Comparison of ENCODE assay signal across 21 cellular contexts in the genomic region with DNA sequence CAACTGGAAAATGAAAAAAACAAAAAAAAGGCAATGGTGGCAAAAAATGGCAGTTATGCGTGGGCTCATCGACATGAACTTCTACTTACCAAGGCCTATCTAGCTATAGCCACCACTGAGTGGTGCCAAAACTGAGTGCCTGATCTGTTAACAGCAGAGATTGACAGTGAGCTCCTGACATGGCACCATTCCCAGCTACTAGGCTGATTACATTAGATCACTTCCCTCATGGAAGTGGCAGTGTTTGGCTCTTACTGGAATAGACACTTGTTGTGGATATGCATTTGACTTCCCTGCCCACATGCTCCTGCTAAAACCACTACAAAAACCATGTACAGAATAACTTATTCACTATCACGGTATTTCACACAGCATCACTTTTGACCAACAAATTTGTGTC.
DNase-seq lines count a peak whose midpoint lies in the region; ATAC-seq and TF ChIP-seq lines count a peak whose summit lies in the region.
"Had no signal": no experiment of that assay in that cellular context is flagged by ENCODE, and none has a peak within 500 bp of the region (broad histone marks: within the 10 kb centered on the region; RNA-seq: fewer than 3 reads in every experiment).

No MANE protein-coding gene starts in this region.

- H3K36me3 Mint-ChIP-seq in activated T-helper 2 cell treated with anti-CD3 and anti-CD28 coated beads, Interferon-gamma antibody, Interleukin-2, Interleukin-4, amounts not matched to agents 10 μg/mL and 5 μg/mL and 100 μg/mL, durations not matched to agents 14 hours and 24 hours and 36 hours (ENCODE audit: low read depth) = peaks cover 51% of the 10 kb centered on the region
- H3K36me3 Mint-ChIP-seq: stimulated activated memory B cell treated with anti-CD40 and anti-IgM and Interleukin-4, amounts not matched to agents 10 μg/mL and 1 μg/mL and 100 μg/mL, for 72 hours had no signal

- peak overlapping the region; percentile 84 for H3K27ac ChIP-seq in epithelial cell of prostate
- peak overlapping the region; percentile 58 for H3K27ac ChIP-seq in smooth muscle cell (ENCODE audit: low read depth)
- H3K27ac ChIP-seq: adrenal gland, brain microvascular endothelial cell, C4-2B, KMS-11 had no signal

- WGBS in smooth muscle cell (ENCODE audit: low lambda C conversion rate) = 94% methylated on average over 3 of the region's 3 CpGs

- TF ChIP-seq CTCF in smooth muscle cell (IDR thresholded peaks at IDR 0.05; ENCODE audit: borderline replicate concordance, insufficient read depth, poor library complexity, severe bottlenecking) = no peak

- H3K9ac ChIP-seq in smooth muscle cell (ENCODE audit: low read depth) = no peak overlapping the region
- H3K9ac ChIP-seq: KMS-11 had no signal

- H3K27ac Mint-ChIP-seq in activated T-helper 2 cell treated with anti-CD3 and anti-CD28 coated beads, Interferon-gamma antibody, Interleukin-2, Interleukin-4, amounts not matched to agents 10 μg/mL and 5 μg/mL and 100 μg/mL, durations not matched to agents 14 hours and 24 hours and 36 hours = peak overlapping the region; percentile 19
- H3K27ac Mint-ChIP-seq: activated B cell treated with CpG ODN at 0.5 μM for 24 hours; activated T-cell treated with anti-CD3 and anti-CD28 coated beads, Interleukin-2, amount 50 U/mL, for 72 hours; effector memory CD8-positive, alpha-beta T cell; nephron; stimulated activated memory B cell treated with anti-CD40 and anti-IgM and Interleukin-4, amounts not matched to agents 10 μg/mL and 1 μg/mL and 100 μg/mL, for 72 hours had no signal

- H3K36me3 ChIP-seq in smooth muscle cell (ENCODE audit: low read depth) = no peaks in the 10 kb centered on the region
- H3K36me3 ChIP-seq: adrenal gland, brain microvascular endothelial cell had no signal

- H3K4me1 Mint-ChIP-seq in activated T-helper 2 cell treated with anti-CD3 and anti-CD28 coated beads, Interferon-gamma antibody, Interleukin-2, Interleukin-4, amounts not matched to agents 10 μg/mL and 5 μg/mL and 100 μg/mL, durations not matched to agents 14 hours and 24 hours and 36 hours (ENCODE audit: low read depth) = peaks cover 52% of the 10 kb centered on the region
- H3K4me1 Mint-ChIP-seq: activated B cell treated with CpG ODN at 0.5 μM for 24 hours; stimulated activated memory B cell treated with anti-CD40 and anti-IgM and Interleukin-4, amounts not matched to agents 10 μg/mL and 1 μg/mL and 100 μg/mL, for 72 hours had no signal

- H3K9me3 Mint-ChIP-seq in activated T-helper 2 cell treated with anti-CD3 and anti-CD28 coated beads, Interferon-gamma antibody, Interleukin-2, Interleukin-4, amounts not matched to agents 10 μg/mL and 5 μg/mL and 100 μg/mL, durations not matched to agents 14 hours and 24 hours and 36 hours = no peaks in the 10 kb centered on the region
- H3K9me3 Mint-ChIP-seq: activated B cell treated with CpG ODN at 0.5 μM for 24 hours; activated naive CD4-positive, alpha-beta T cell treated with anti-CD3 and anti-CD28 coated beads for 36 hours; activated T-cell treated with anti-CD3 and anti-CD28 coated beads, Interleukin-2, amount 50 U/mL, for 72 hours; effector memory CD8-positive, alpha-beta T cell; nephron; stimulated activated memory B cell treated with anti-CD40 and anti-IgM and Interleukin-4, amounts not matched to agents 10 μg/mL and 1 μg/mL and 100 μg/mL, for 72 hours had no signal

- H3K4me1 ChIP-seq in smooth muscle cell (ENCODE audit: low read depth) = no peaks in the 10 kb centered on the region
- H3K4me1 ChIP-seq: adrenal gland had no signal

- H3K4me2 ChIP-seq in smooth muscle cell = no peak overlapping the region
- H3K4me2 ChIP-seq: KMS-11 had no signal

- H3K4me3 Mint-ChIP-seq in activated T-helper 2 cell treated with anti-CD3 and anti-CD28 coated beads, Interferon-gamma antibody, Interleukin-2, Interleukin-4, amounts not matched to agents 10 μg/mL and 5 μg/mL and 100 μg/mL, durations not matched to agents 14 hours and 24 hours and 36 hours (ENCODE audit: low read depth) = no peak overlapping the region
- H3K4me3 Mint-ChIP-seq: activated B cell treated with CpG ODN at 0.5 μM for 24 hours; activated naive CD4-positive, alpha-beta T cell treated with anti-CD3 and anti-CD28 coated beads for 36 hours; activated T-cell treated with anti-CD3 and anti-CD28 coated beads, Interleukin-2, amount 50 U/mL, for 72 hours; effector memory CD8-positive, alpha-beta T cell; nephron; stimulated activated memory B cell treated with anti-CD40 and anti-IgM and Interleukin-4, amounts not matched to agents 10 μg/mL and 1 μg/mL and 100 μg/mL, for 72 hours had no signal

- no peak overlapping the region for H3K4me3 ChIP-seq in smooth muscle cell
- H3K4me3 ChIP-seq: adrenal gland had no signal

- H3F3A ChIP-seq in smooth muscle cell (ENCODE audit: low read depth) = peaks cover 4% of the 10 kb centered on the region

- no peaks in the 10 kb centered on the region for H3K27me3 Mint-ChIP-seq in activated T-helper 2 cell treated with anti-CD3 and anti-CD28 coated beads, Interferon-gamma antibody, Interleukin-2, Interleukin-4, amounts not matched to agents 10 μg/mL and 5 μg/mL and 100 μg/mL, durations not matched to agents 14 hours and 24 hours and 36 hours (ENCODE audit: low read depth)

- intact Hi-C loops in activated T-helper 2 cell treated with anti-CD3 and anti-CD28 coated beads, Interferon-gamma antibody, Interleukin-2, Interleukin-4, amounts not matched to agents 10 μg/mL and 5 μg/mL and 100 μg/mL, durations not matched to agents 14 hours and 24 hours and 36 hours (cut with micrococcal nuclease) = loop anchor here (5.0 kb wide), 1 partner anchor 33 kb away; no protein-coding TSS in a partner anchor

- CTCF ChIA-PET in HEK293T (lab: Yijun Ruan, JAX) = no interaction called here

- H2AFZ ChIP-seq in smooth muscle cell (ENCODE audit: low read depth) = no peak overlapping the region

- no peaks in the 10 kb centered on the region for H3K79me2 ChIP-seq in smooth muscle cell (ENCODE audit: low read depth)

- POLR2A ChIA-PET in HEK293T (lab: Yijun Ruan, JAX) = no interaction called here

- no peak for DNase-seq in activated T-helper 2 cell treated with anti-CD3 and anti-CD28 coated beads, Interferon-gamma antibody, Interleukin-2, Interleukin-4, amounts not matched to agents 10 μg/mL and 5 μg/mL and 100 μg/mL, durations not matched to agents 14 hours and 24 hours and 36 hours (ENCODE audit: low spot score)
- DNase-seq in epithelial cell of prostate (ENCODE audit: low read depth, low spot score) (no peak), left lobe of liver (ENCODE audit: low spot score) (no peak), smooth muscle cell (lab: John Stamatoyannopoulos, UW; ENCODE audit: unreplicated experiment) (no peak), HEK293T (ENCODE audit: extremely low spot score) (no peak), GDM1 (lab: John Stamatoyannopoulos, UW) (no peak)
- DNase-seq: activated B cell treated with CpG ODN at 0.5 μM for 24 hours; activated T-cell treated with anti-CD3 and anti-CD28 coated beads, Interleukin-2, amount 50 U/mL, for 72 hours; adrenal gland; DND-41; effector memory CD8-positive, alpha-beta T cell; MV-4-11; NCI-H524 treated with DMSO at 0.1 percent for 48 hours had no signal

- no peaks in the 10 kb centered on the region for H3K9me3 ChIP-seq in smooth muscle cell (replicated peaks; ENCODE audit: low read depth)
- H3K9me3 ChIP-seq: adrenal gland had no signal

- no peaks in the 10 kb centered on the region for H3K27me3 ChIP-seq in smooth muscle cell (ENCODE audit: low read depth)
- H3K27me3 ChIP-seq: adrenal gland, brain microvascular endothelial cell had no signal

- H4K20me1 ChIP-seq in smooth muscle cell (ENCODE audit: low read depth) = no peaks in the 10 kb centered on the region

- ATAC-seq in left lobe of liver (peak; percentile 61), HG03159 (IDR thresholded peaks at IDR 0.05; ENCODE audit: unreplicated experiment) (no peak), GM21423 (IDR thresholded peaks at IDR 0.05; ENCODE audit: unreplicated experiment) (no peak)
- ATAC-seq: effector memory CD8-positive, alpha-beta T cell; stimulated activated memory B cell treated with anti-CD40 and anti-IgM and Interleukin-4, amounts not matched to agents 10 μg/mL and 1 μg/mL and 100 μg/mL, for 72 hours had no signal

TF ChIP-seq in HEK293T, 16 proteins besides CTCF, POLR2A, EP300 and RAD21:
- TF ChIP-seq HDGF (IDR thresholded peaks at IDR 0.05; ENCODE audit: borderline replicate concordance) (no peak), PKNOX1 (IDR thresholded peaks at IDR 0.05) (no peak), NFRKB (IDR thresholded peaks at IDR 0.05) (no peak), ARNT (IDR thresholded peaks at IDR 0.05) (no peak), CTBP1 (IDR thresholded peaks at IDR 0.05; ENCODE audit: borderline replicate concordance) (no peak), ELF4 (IDR thresholded peaks at IDR 0.05) (no peak), TARDBP (IDR thresholded peaks at IDR 0.05) (no peak)
